Comparison of ENCODE assay signal across 39 cellular contexts in the genomic region with DNA sequence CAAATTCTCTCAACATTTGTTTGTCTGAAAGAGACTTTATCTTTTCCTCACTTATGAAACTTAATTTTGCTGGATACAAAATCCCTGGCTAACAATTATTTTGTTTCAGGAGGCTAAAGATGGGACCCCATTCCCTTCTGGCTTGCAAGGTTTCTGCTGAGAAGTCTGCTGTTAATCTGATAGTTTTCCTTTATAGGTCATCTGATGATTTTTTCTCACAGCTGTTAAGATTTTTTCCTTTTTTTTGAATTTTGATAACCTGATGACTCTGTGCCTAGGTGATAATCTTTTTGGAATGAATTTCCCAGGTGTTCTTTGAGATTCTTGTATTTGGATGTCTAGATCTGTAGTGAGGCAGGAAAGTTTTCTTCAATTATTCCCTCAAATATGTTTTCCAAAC.
"Had no signal": no experiment of that assay in that cellular context is flagged by ENCODE, and none has a peak within 500 bp of the region (broad histone marks: within the 10 kb centered on the region; RNA-seq: fewer than 3 reads in every experiment).

No MANE protein-coding gene starts in this region.

- H3K4me1 Mint-ChIP-seq: activated naive CD4-positive, alpha-beta T cell treated with anti-CD3 and anti-CD28 coated beads, Interleukin-2, amount 10 ng/mL, durations not matched to agents 7 days and 5 days; activated naive CD4-positive, alpha-beta T cell treated with anti-CD3 and anti-CD28 coated beads, Interleukin-2, amount 50 U/mL, for 24 hours; activated naive CD8-positive, alpha-beta T cell treated with anti-CD3 and anti-CD28 coated beads for 36 hours; activated naive CD8-positive, alpha-beta T cell treated with anti-CD3 and anti-CD28 coated beads, Interleukin-2, amount 10 ng/mL, durations not matched to agents 7 days and 5 days; activated naive CD8-positive, alpha-beta T cell treated with anti-CD3 and anti-CD28 coated beads, Interleukin-2, amount 50 U/mL, for 24 hours; activated T-helper 17 cell treated with anti-CD3 and anti-CD28 coated beads, Interleukin-2, amount 50 U/mL, for 72 hours; brain; central memory CD8-positive, alpha-beta T cell had no signal

- H3K4me3 ChIP-seq: adrenal gland, ascending aorta, body of pancreas, breast epithelium, cardiac muscle cell had no signal

- FAIRE-seq: astrocyte, bronchial epithelial cell, colon had no signal

- H3K4me3 Mint-ChIP-seq: activated naive CD4-positive, alpha-beta T cell treated with anti-CD3 and anti-CD28 coated beads for 36 hours; activated naive CD4-positive, alpha-beta T cell treated with anti-CD3 and anti-CD28 coated beads, Interleukin-2, amount 10 ng/mL, durations not matched to agents 7 days and 5 days; activated naive CD4-positive, alpha-beta T cell treated with anti-CD3 and anti-CD28 coated beads, Interleukin-2, amount 50 U/mL, for 24 hours; activated naive CD8-positive, alpha-beta T cell; activated naive CD8-positive, alpha-beta T cell treated with anti-CD3 and anti-CD28 coated beads for 36 hours; activated naive CD8-positive, alpha-beta T cell treated with anti-CD3 and anti-CD28 coated beads, Interleukin-2, amount 10 ng/mL, durations not matched to agents 7 days and 5 days; activated naive CD8-positive, alpha-beta T cell treated with anti-CD3 and anti-CD28 coated beads, Interleukin-2, amount 50 U/mL, for 24 hours; activated T-cell treated with anti-CD3 and anti-CD28 coated beads, Interleukin-2, amount 50 U/mL, for 4 hours; activated T-cell treated with anti-CD3 and anti-CD28 coated beads, Interleukin-2, amount 50 U/mL, for 72 hours; activated T-helper 1 cell treated with anti-CD3 and anti-CD28 coated beads, Interleukin-12 subunit alpha, Interleukin-12 subunit beta, Interleukin-2, Interleukin-4 antibody, amounts not matched to agents 30 ng/mL and 10 ng/mL and 1 ng/mL, durations not matched to agents 14 hours and 24 hours and 36 hours; activated T-helper 17 cell treated with anti-CD3 and anti-CD28 coated beads, Interleukin-2, amount 50 U/mL, for 72 hours; brain; central memory CD8-positive, alpha-beta T cell had no signal

- H3K27ac Mint-ChIP-seq: activated naive CD4-positive, alpha-beta T cell treated with anti-CD3 and anti-CD28 coated beads for 36 hours; activated naive CD4-positive, alpha-beta T cell treated with anti-CD3 and anti-CD28 coated beads, Interleukin-2, amount 10 ng/mL, durations not matched to agents 7 days and 5 days; activated naive CD4-positive, alpha-beta T cell treated with anti-CD3 and anti-CD28 coated beads, Interleukin-2, amount 50 U/mL, for 24 hours; activated naive CD4-positive, alpha-beta T cell treated with anti-CD3 and anti-CD28 coated beads, Interleukin-2, amount 50 U/mL, for 72 hours; activated naive CD8-positive, alpha-beta T cell; activated naive CD8-positive, alpha-beta T cell treated with anti-CD3 and anti-CD28 coated beads for 36 hours; activated naive CD8-positive, alpha-beta T cell treated with anti-CD3 and anti-CD28 coated beads, Interleukin-2, amount 10 ng/mL, durations not matched to agents 7 days and 5 days; activated naive CD8-positive, alpha-beta T cell treated with anti-CD3 and anti-CD28 coated beads, Interleukin-2, amount 50 U/mL, for 24 hours; activated T-cell treated with anti-CD3 and anti-CD28 coated beads, Interleukin-2, amount 50 U/mL, for 72 hours; activated T-helper 1 cell treated with anti-CD3 and anti-CD28 coated beads, Interleukin-12 subunit alpha, Interleukin-12 subunit beta, Interleukin-2, Interleukin-4 antibody, amounts not matched to agents 30 ng/mL and 10 ng/mL and 1 ng/mL, durations not matched to agents 14 hours and 24 hours and 36 hours; activated T-helper 17 cell treated with anti-CD3 and anti-CD28 coated beads, Interleukin-2, amount 50 U/mL, for 72 hours; activated T-helper 2 cell treated with anti-CD3 and anti-CD28 coated beads, Interferon-gamma antibody, Interleukin-2, Interleukin-4, amounts not matched to agents 10 μg/mL and 5 μg/mL and 100 μg/mL, durations not matched to agents 14 hours and 24 hours and 36 hours; brain had no signal

- DNase-seq: activated effector memory CD4-positive, alpha-beta T cell treated with anti-CD3 and anti-CD28 coated beads, Interleukin-2, amount 50 U/mL, for 16 hours; activated effector memory CD4-positive, alpha-beta T cell treated with Interleukin-2 at 50 U/mL for 16 hours; activated gamma-delta T cell; activated gamma-delta T cell treated with Interleukin-2 at 50 U/mL for 16 hours; activated naive CD4-positive, alpha-beta T cell; activated naive CD4-positive, alpha-beta T cell treated with anti-CD3 and anti-CD28 coated beads for 36 hours; activated naive CD4-positive, alpha-beta T cell treated with anti-CD3 and anti-CD28 coated beads, Interleukin-2, amount 10 ng/mL, durations not matched to agents 7 days and 5 days; activated naive CD4-positive, alpha-beta T cell treated with anti-CD3 and anti-CD28 coated beads, Interleukin-2, amount 50 U/mL, for 16 hours; activated naive CD4-positive, alpha-beta T cell treated with Interleukin-2 at 50 U/mL for 16 hours; activated naive CD8-positive, alpha-beta T cell treated with anti-CD3 and anti-CD28 coated beads for 36 hours; activated naive CD8-positive, alpha-beta T cell treated with anti-CD3 and anti-CD28 coated beads, Interleukin-2, amount 10 ng/mL, durations not matched to agents 7 days and 5 days; activated naive CD8-positive, alpha-beta T cell treated with anti-CD3 and anti-CD28 coated beads, Interleukin-2, amount 50 U/mL, for 24 hours; activated T-cell treated with anti-CD3 and anti-CD28 coated beads, Interleukin-2, amount 50 U/mL, for 4 hours; activated T-cell treated with anti-CD3 and anti-CD28 coated beads, Interleukin-2, amount 50 U/mL, for 48 hours; activated T-cell treated with anti-CD3 and anti-CD28 coated beads, Interleukin-2, amount 50 U/mL, for 72 hours; adrenal gland; amniotic stem cell; amygdala; anterior cingulate cortex; aorta; body of pancreas; brain microvascular endothelial cell; caudate nucleus; central memory CD4-positive, alpha-beta T cell; cerebellar nuclear complex had no signal

- H3K36me3 Mint-ChIP-seq: activated naive CD4-positive, alpha-beta T cell treated with anti-CD3 and anti-CD28 coated beads, Interleukin-2, amount 10 ng/mL, durations not matched to agents 7 days and 5 days; activated naive CD4-positive, alpha-beta T cell treated with anti-CD3 and anti-CD28 coated beads, Interleukin-2, amount 50 U/mL, for 24 hours; activated naive CD8-positive, alpha-beta T cell; activated naive CD8-positive, alpha-beta T cell treated with anti-CD3 and anti-CD28 coated beads for 36 hours; activated naive CD8-positive, alpha-beta T cell treated with anti-CD3 and anti-CD28 coated beads, Interleukin-2, amount 10 ng/mL, durations not matched to agents 7 days and 5 days; brain had no signal

- ATAC-seq: activated naive CD4-positive, alpha-beta T cell treated with anti-CD3 and anti-CD28 coated beads, Interleukin-2, amount 50 U/mL, for 72 hours; activated naive CD8-positive, alpha-beta T cell treated with anti-CD3 and anti-CD28 coated beads, Interleukin-2, amount 50 U/mL, for 24 hours; activated T-cell treated with anti-CD3 and anti-CD28 coated beads, Interleukin-2, amount 50 U/mL, for 4 hours; activated T-cell treated with anti-CD3 and anti-CD28 coated beads, Interleukin-2, amount 50 U/mL, for 72 hours; activated T-helper 17 cell treated with anti-CD3 and anti-CD28 coated beads, Interleukin-2, amount 50 U/mL, for 72 hours; body of pancreas had no signal

- H3K27me3 Mint-ChIP-seq: activated naive CD4-positive, alpha-beta T cell treated with anti-CD3 and anti-CD28 coated beads, Interleukin-2, amount 10 ng/mL, durations not matched to agents 7 days and 5 days; activated naive CD4-positive, alpha-beta T cell treated with anti-CD3 and anti-CD28 coated beads, Interleukin-2, amount 50 U/mL, for 24 hours; activated naive CD8-positive, alpha-beta T cell; activated naive CD8-positive, alpha-beta T cell treated with anti-CD3 and anti-CD28 coated beads for 36 hours; activated naive CD8-positive, alpha-beta T cell treated with anti-CD3 and anti-CD28 coated beads, Interleukin-2, amount 10 ng/mL, durations not matched to agents 7 days and 5 days; activated naive CD8-positive, alpha-beta T cell treated with anti-CD3 and anti-CD28 coated beads, Interleukin-2, amount 50 U/mL, for 24 hours; activated T-helper 17 cell treated with anti-CD3 and anti-CD28 coated beads, Interleukin-2, amount 50 U/mL, for 72 hours; central memory CD8-positive, alpha-beta T cell had no signal

- H3K9me3 ChIP-seq: adrenal gland, body of pancreas had no signal

- H3K36me3 ChIP-seq: adrenal gland, ascending aorta, brain microvascular endothelial cell, breast epithelium, cardiac muscle cell had no signal

- H3K27ac ChIP-seq: adrenal gland, ascending aorta, body of pancreas, brain microvascular endothelial cell, breast epithelium, cardiac muscle cell had no signal

- H3K4me1 ChIP-seq: adrenal gland, ascending aorta, body of pancreas, breast epithelium had no signal
